8 cellular contexts compared by ENCODE assay signal in genomic region chr17:15436399-15437369, GRCh38. TPM values are rescaled to one million over a fixed set of nuclear protein-coding genes. Genes with fewer than 3 reads are reported as not detected.
DNase-seq lines count a peak whose midpoint lies in the region; ATAC-seq and TF ChIP-seq lines count a peak whose summit lies in the region.

No MANE protein-coding gene starts in this region.

- no peaks in the 10 kb centered on the region for H3K9me3 ChIP-seq in neutrophil

- peaks cover 13% of the 10 kb centered on the region for H3K4me1 Mint-ChIP-seq in activated CD8-positive, alpha-beta T cell treated with anti-CD3 and anti-CD28 coated beads for 36 hours (ENCODE audit: low read depth)

- H3K27me3 ChIP-seq in neutrophil = no peaks in the 10 kb centered on the region

- H3K9me3 Mint-ChIP-seq in activated CD8-positive, alpha-beta T cell treated with anti-CD3 and anti-CD28 coated beads for 36 hours = peaks cover 6% of the 10 kb centered on the region

- H3K27ac ChIP-seq in neutrophil = peak overlapping the region; percentile 76

- no peak for TF ChIP-seq POLR2A in NB4 (IDR thresholded peaks at IDR 0.05; ENCODE audit: extremely low read depth, insufficient read length)

- no peaks in the 10 kb centered on the region for H3K27me3 Mint-ChIP-seq in activated CD8-positive, alpha-beta T cell treated with anti-CD3 and anti-CD28 coated beads for 36 hours

- H3K4me3 ChIP-seq in NB4 (ENCODE audit: low read depth, low read length) (no peak overlapping the region), foreskin fibroblast (ENCODE audit: low read depth in 1 of 2, low read length in 2 of 2) (no peak overlapping the region), neutrophil (ENCODE audit: low read depth in 1 of 2, low read length in 1 of 2) (no peak overlapping the region)

- ATAC-seq in activated CD8-positive, alpha-beta T cell treated with anti-CD3 and anti-CD28 coated beads for 36 hours = peak; percentile 51
- ATAC-seq in HG03571 (IDR thresholded peaks at IDR 0.05; ENCODE audit: unreplicated experiment) (no peak), HG03175 (IDR thresholded peaks at IDR 0.05; ENCODE audit: unreplicated experiment) (no peak)

- peak; percentile 24 for DNase-seq in GM03348 (ENCODE audit: low spot score)
- DNase-seq in NB4 (ENCODE audit: low read depth) = peak; percentile 60
- peak; percentile 61 for DNase-seq in activated CD8-positive, alpha-beta T cell treated with anti-CD3 and anti-CD28 coated beads for 36 hours
- DNase-seq in foreskin fibroblast = peak; percentile 64 to 86
- no peak for DNase-seq in GM10266 (ENCODE audit: extremely low spot score)

- H3K4me3 Mint-ChIP-seq in activated CD8-positive, alpha-beta T cell treated with anti-CD3 and anti-CD28 coated beads for 36 hours = no peak overlapping the region

- POLR2A ChIA-PET in activated CD8-positive, alpha-beta T cell treated with anti-CD3 and anti-CD28 coated beads for 36 hours (lab: Charles Lee) = no interaction called here

- CTCF ChIA-PET in activated CD8-positive, alpha-beta T cell treated with anti-CD3 and anti-CD28 coated beads for 36 hours (lab: Charles Lee) = interaction anchor here (0.7 to 2.7 kb wide), 5 partner anchors 9 to 179 kb away, joined by 3 to 18 read pairs (median 3); no protein-coding TSS in a partner anchor

- peak overlapping the region; percentile 79 for H3K27ac Mint-ChIP-seq in activated CD8-positive, alpha-beta T cell treated with anti-CD3 and anti-CD28 coated beads for 36 hours

- no peaks in the 10 kb centered on the region for H3K36me3 ChIP-seq in neutrophil

- TF ChIP-seq CTCF in NB4 (IDR thresholded peaks at IDR 0.05; ENCODE audit: low read depth, low read length) (peak; percentile 59), foreskin fibroblast (IDR thresholded peaks at IDR 0.05; ENCODE audit: low read depth, low read length) (peak; percentile 11), neutrophil (IDR thresholded peaks at IDR 0.05) (peak; percentile 47), GM10266 (IDR thresholded peaks at IDR 0.05; ENCODE audit: control insufficient read depth, insufficient read depth, low read depth, missing control alignments) (no peak)
- TF ChIP-seq CTCF in activated CD8-positive, alpha-beta T cell treated with anti-CD3 and anti-CD28 coated beads for 36 hours (IDR thresholded peaks at IDR 0.05) = peak; percentile 32

- intact Hi-C loops in activated CD8-positive, alpha-beta T cell treated with anti-CD3 and anti-CD28 coated beads for 36 hours (cut with micrococcal nuclease) = no loop called here

- H3K36me3 Mint-ChIP-seq in activated CD8-positive, alpha-beta T cell treated with anti-CD3 and anti-CD28 coated beads for 36 hours (ENCODE audit: low read depth) = peaks cover 40% of the 10 kb centered on the region

- H3K4me1 ChIP-seq in neutrophil (ENCODE audit: control insufficient read depth in 1 of 2, insufficient read depth in 1 of 2, low read depth in 1 of 2, low read length in 1 of 2) = peaks cover 15 to 24% of the 10 kb centered on the region in 2 experiments

RNA-seq across cellular contexts. Expression of gene CDRT4, which starts 30.7 kb away (rescaled TPM):
- total RNA-seq in activated CD8-positive, alpha-beta T cell treated with anti-CD3 and anti-CD28 coated beads for 36 hours = 1 to 10 TPM; 3.6 to 3.7 TPM
